In the genomic region with DNA sequence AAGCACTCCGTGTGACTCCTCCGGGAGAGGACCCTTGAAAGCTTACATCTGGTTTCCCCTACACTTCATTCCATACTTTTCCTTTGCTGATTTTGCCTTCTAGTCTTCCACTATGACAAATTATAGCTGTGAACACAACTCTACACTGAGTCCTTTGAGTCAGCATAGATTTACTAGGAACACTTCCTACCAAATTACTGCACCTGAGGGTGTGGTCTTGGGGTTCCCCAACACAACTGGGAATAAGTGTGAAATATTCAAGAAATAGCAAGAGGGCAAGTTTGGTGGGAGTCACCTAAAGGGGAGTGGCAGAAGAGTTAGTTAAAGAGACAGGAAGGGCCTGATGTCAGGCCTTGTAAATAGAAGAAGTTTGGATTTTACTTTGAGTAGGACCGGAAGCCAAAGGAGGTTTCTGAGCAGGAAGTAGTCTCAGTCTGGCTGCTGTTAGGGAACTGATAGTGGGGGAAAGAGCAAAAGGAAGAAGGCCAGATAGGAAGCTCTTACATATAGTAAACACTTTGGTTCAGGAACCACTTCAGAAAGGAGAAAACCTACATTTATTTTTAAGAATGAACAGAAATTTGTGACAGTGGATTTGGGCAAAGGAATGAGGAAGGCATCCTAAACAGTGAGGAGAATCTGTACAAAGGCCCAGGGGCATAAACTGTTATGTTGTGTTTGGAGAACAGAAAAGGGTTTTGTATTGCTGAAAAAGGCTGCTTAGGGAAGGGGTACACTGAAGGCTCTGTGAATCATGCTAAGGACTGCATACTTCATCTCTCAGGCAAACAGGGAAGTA, we compare ENCODE assay signal across 8 cellular contexts. TPM values are rescaled to one million over a fixed set of nuclear protein-coding genes. Genes with fewer than 3 reads are reported as not detected.
DNase-seq lines count a peak whose midpoint lies in the region; ATAC-seq, FAIRE-seq and TF ChIP-seq lines count a peak whose summit lies in the region.

No MANE protein-coding gene starts in this region.

- H2AFZ ChIP-seq in astrocyte (ENCODE audit: low read depth, low read length) = no peak overlapping the region

- no peak for TF ChIP-seq CTCF in 22Rv1 (IDR thresholded peaks at IDR 0.05)
- no peak for TF ChIP-seq CTCF in astrocyte (IDR thresholded peaks at IDR 0.05; ENCODE audit: insufficient read depth, low read depth, low read length)
- TF ChIP-seq CTCF in mesothelial cell of epicardium (IDR thresholded peaks at IDR 0.05; ENCODE audit: unreplicated experiment) = no peak
- TF ChIP-seq CTCF in kidney (IDR thresholded peaks at IDR 0.05; ENCODE audit: borderline replicate concordance, extremely low read depth, insufficient read depth) = no peak

- H3K27me3 ChIP-seq in astrocyte (ENCODE audit: insufficient read depth, low read length) = no peaks in the 10 kb centered on the region

- peak overlapping the region; percentile 27; the same call in 1 of the 2 replicates for H3K27ac ChIP-seq in 22Rv1
- H3K27ac ChIP-seq in astrocyte (ENCODE audit: low read depth, low read length) = no peak overlapping the region
- H3K27ac ChIP-seq in kidney (ENCODE audit: low read depth in 2 of 2, low read length in 2 of 2) = peak overlapping the region in 1 of 2 donors; percentile 1

- H3K27ac Mint-ChIP-seq in astrocyte (ENCODE audit: unreplicated experiment) (peak overlapping the region; percentile 48), mesothelial cell of epicardium (peak overlapping the region; percentile 87)

- H3K9me3 Mint-ChIP-seq in astrocyte (ENCODE audit: unreplicated experiment) (no peaks in the 10 kb centered on the region), mesothelial cell of epicardium (no peaks in the 10 kb centered on the region)

- H3K4me3 ChIP-seq in astrocyte (ENCODE audit: insufficient read depth, low read depth, low read length) (no peak overlapping the region), kidney (ENCODE audit: low read length in 2 of 2) (no peak overlapping the region)

- H3K36me3 ChIP-seq in astrocyte (ENCODE audit: insufficient read depth, low read length) = peaks cover 8% of the 10 kb centered on the region
- H3K36me3 ChIP-seq in kidney (ENCODE audit: control insufficient read depth in 1 of 2, insufficient read depth in 2 of 2, low read length in 2 of 2) = peaks cover 3 to 15% of the 10 kb centered on the region in 2 donors

- H3K36me3 Mint-ChIP-seq in astrocyte (ENCODE audit: low read depth, unreplicated experiment) (peaks cover 9% of the 10 kb centered on the region), mesothelial cell of epicardium (peaks cover 37% of the 10 kb centered on the region)

- H3K4me1 Mint-ChIP-seq in astrocyte (ENCODE audit: low read depth, unreplicated experiment) = peaks cover 25% of the 10 kb centered on the region
- peaks cover 34% of the 10 kb centered on the region for H3K4me1 Mint-ChIP-seq in mesothelial cell of epicardium

- intact Hi-C loops in kidney (cut with DNase I) = no loop called here

- H3K9me3 ChIP-seq in astrocyte (ENCODE audit: insufficient read depth, low read depth, low read length) (no peaks in the 10 kb centered on the region), kidney (ENCODE audit: control insufficient read depth in 1 of 2, low read length in 2 of 2) (no peaks in the 10 kb centered on the region)

- H3K9ac ChIP-seq in astrocyte (ENCODE audit: low read length) (no peak overlapping the region), kidney (ENCODE audit: low read length in 2 of 2) (no peak overlapping the region)

- ATAC-seq in GM19452 (IDR thresholded peaks at IDR 0.05; ENCODE audit: unreplicated experiment) (peak; percentile 71), HG03558 (IDR thresholded peaks at IDR 0.05; ENCODE audit: extremely low read depth, unreplicated experiment) (peak; percentile 50)

- H3K27me3 Mint-ChIP-seq in astrocyte (ENCODE audit: low read depth, unreplicated experiment) (no peaks in the 10 kb centered on the region), mesothelial cell of epicardium (ENCODE audit: low read depth) (no peaks in the 10 kb centered on the region)

- no peak for FAIRE-seq in astrocyte (lab: Jason Lieb, UNC)
- FAIRE-seq in kidney (lab: Jason Lieb, UNC) = no peak

- H3K79me2 ChIP-seq in astrocyte (ENCODE audit: insufficient read depth, low read length) = peaks cover 19% of the 10 kb centered on the region

- H3K4me1 ChIP-seq in astrocyte (ENCODE audit: insufficient read depth, low read length) = no peaks in the 10 kb centered on the region
- peaks cover 0 to 5% of the 10 kb centered on the region in 2 donors for H3K4me1 ChIP-seq in kidney (ENCODE audit: control insufficient read depth in 1 of 2, insufficient read depth in 1 of 2, low read depth in 1 of 2, low read length in 2 of 2)

- no peak for DNase-seq in astrocyte (ENCODE audit: low read depth)
- no peak for DNase-seq in mesothelial cell of epicardium (ENCODE audit: low spot score in 2 of 2, unreplicated experiment in 2 of 2)
- no peak for DNase-seq in NCI-H146 (lab: John Stamatoyannopoulos, UW)
- DNase-seq in kidney = no peak
- no peak for DNase-seq in NCI-H128 (lab: John Stamatoyannopoulos, UW; ENCODE audit: unreplicated experiment)

- H3K4me2 ChIP-seq in astrocyte (ENCODE audit: low read length) = no peak overlapping the region

- H4K20me1 ChIP-seq in astrocyte (ENCODE audit: insufficient read depth, low read length) = peaks cover 29% of the 10 kb centered on the region

- H3K4me3 Mint-ChIP-seq in astrocyte (ENCODE audit: unreplicated experiment) (no peak overlapping the region), mesothelial cell of epicardium (no peak overlapping the region)

RNA-seq across cellular contexts. Expression of a gene that starts 14.3 kb away (rescaled TPM):
- 108 and 117 TPM in 2 replicates for total RNA-seq in astrocyte
- total RNA-seq in mesothelial cell of epicardium = 69.9 to 74.7 TPM (median 71.5 TPM) in 3 replicates
- total RNA-seq in kidney = 115 TPM
- polyA plus RNA-seq in kidney (ENCODE audit: insufficient read depth, low read depth, low replicate concordance) = 18.9 TPM
